ENCODE assay signal across 10 cellular contexts in the genomic region with DNA sequence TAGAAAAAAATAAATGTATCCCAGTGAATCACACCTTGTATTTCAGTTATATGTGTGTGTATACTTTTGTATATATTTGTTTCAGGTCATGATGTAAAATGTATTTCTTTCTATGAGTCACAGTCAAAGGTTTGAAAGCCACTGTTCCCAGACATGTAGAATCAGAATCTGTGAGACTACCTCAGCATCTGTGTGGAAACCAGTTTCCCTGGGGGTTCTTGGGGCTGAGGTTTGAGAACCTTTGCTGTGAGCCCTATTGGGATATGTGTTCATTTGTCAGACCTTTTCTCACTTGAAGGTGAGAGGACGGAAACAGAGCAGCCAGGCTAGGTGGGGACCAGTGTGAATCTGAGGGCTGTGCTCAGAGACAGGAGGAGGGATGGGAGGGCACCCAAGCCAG.
DNase-seq lines count a peak whose midpoint lies in the region; ATAC-seq, FAIRE-seq and TF ChIP-seq lines count a peak whose summit lies in the region.
"Had no signal": no experiment of that assay in that cellular context is flagged by ENCODE, and none has a peak within 500 bp of the region (broad histone marks: within the 10 kb centered on the region; RNA-seq: fewer than 3 reads in every experiment).

No MANE protein-coding gene starts in this region.

- no peak for FAIRE-seq in astrocyte (lab: Jason Lieb, UNC)

- H3K27me3 Mint-ChIP-seq in astrocyte (ENCODE audit: low read depth, unreplicated experiment), result no peaks in the 10 kb centered on the region

- TF ChIP-seq CTCF in astrocyte (IDR thresholded peaks at IDR 0.05; ENCODE audit: insufficient read depth, low read depth, low read length) (no peak), gastrocnemius medialis (IDR thresholded peaks at IDR 0.05 in 4 of 5, conservative IDR thresholded peaks at IDR 0.05 in 1 of 5) (no peak)

- H3K27me3 ChIP-seq in astrocyte (ENCODE audit: insufficient read depth, low read length) (no peaks in the 10 kb centered on the region), gastrocnemius medialis (no peaks in the 10 kb centered on the region)

- H3K4me3 Mint-ChIP-seq in astrocyte (ENCODE audit: unreplicated experiment), result peak overlapping the region; percentile 9

- intact Hi-C loops in gastrocnemius medialis (cut with DNase I; ENCODE audit: low total_unique reads), result no loop called here

- peaks cover 78% of the 10 kb centered on the region for H3K4me1 Mint-ChIP-seq in astrocyte (ENCODE audit: low read depth, unreplicated experiment)

- H3K36me3 Mint-ChIP-seq in astrocyte (ENCODE audit: low read depth, unreplicated experiment), result peaks cover 13% of the 10 kb centered on the region

- H3K36me3 ChIP-seq in astrocyte (ENCODE audit: insufficient read depth, low read length) (no peaks in the 10 kb centered on the region), gastrocnemius medialis (no peaks in the 10 kb centered on the region)

- TF ChIP-seq POLR2A in gastrocnemius medialis (IDR thresholded peaks at IDR 0.05), result no peak

- ATAC-seq in GM18870 (IDR thresholded peaks at IDR 0.05; ENCODE audit: unreplicated experiment), result peak; percentile 83
- ATAC-seq in HG02884 (IDR thresholded peaks at IDR 0.05; ENCODE audit: unreplicated experiment), result peak; percentile 44
- ATAC-seq in gastrocnemius medialis, result no peak
- ATAC-seq: psoas muscle had no signal

- H2AFZ ChIP-seq in astrocyte (ENCODE audit: low read depth, low read length), result no peak overlapping the region

- H3K9me3 ChIP-seq in astrocyte (ENCODE audit: insufficient read depth, low read depth, low read length) (no peaks in the 10 kb centered on the region), gastrocnemius medialis (no peaks in the 10 kb centered on the region)
- H3K9me3 ChIP-seq: psoas muscle had no signal

- peaks cover 9% of the 10 kb centered on the region for H3K79me2 ChIP-seq in astrocyte (ENCODE audit: insufficient read depth, low read length)

- no peaks in the 10 kb centered on the region for H4K20me1 ChIP-seq in astrocyte (ENCODE audit: insufficient read depth, low read length)

- H3K9me3 Mint-ChIP-seq in astrocyte (ENCODE audit: unreplicated experiment), result no peaks in the 10 kb centered on the region

- peak overlapping the region; percentile 74 for H3K9ac ChIP-seq in astrocyte (ENCODE audit: low read length)

- H3K4me3 ChIP-seq in astrocyte (ENCODE audit: insufficient read depth, low read depth, low read length) (no peak overlapping the region), gastrocnemius medialis (no peak overlapping the region)
- H3K4me3 ChIP-seq: psoas muscle had no signal

- DNase-seq in astrocyte (ENCODE audit: low read depth) (peak; percentile 60), gastrocnemius medialis (no peak), dedifferentiated amniotic fluid mesenchymal stem cell (ENCODE audit: extremely low spot score) (no peak), amniotic stem cell (lab: John Stamatoyannopoulos, UW) (no peak), NCI-H1436 (lab: John Stamatoyannopoulos, UW) (no peak)
- DNase-seq in activated effector memory CD4-positive, alpha-beta T cell treated with anti-CD3 and anti-CD28 coated beads, Interleukin-2, amount 50 U/mL, for 16 hours, result no peak
- DNase-seq: psoas muscle had no signal

- H3K27ac ChIP-seq in astrocyte (ENCODE audit: low read depth, low read length), result peak overlapping the region; percentile 96
- peak overlapping the region; percentile 13 to 50 (median 26) for H3K27ac ChIP-seq in gastrocnemius medialis
- H3K27ac ChIP-seq: VCaP had no signal

- H3K27ac Mint-ChIP-seq in astrocyte (ENCODE audit: unreplicated experiment), result peak overlapping the region; percentile 98

- peaks cover 70% of the 10 kb centered on the region for H3K4me1 ChIP-seq in astrocyte (ENCODE audit: insufficient read depth, low read length)
- H3K4me1 ChIP-seq in gastrocnemius medialis, result peaks cover 12 to 16% of the 10 kb centered on the region in 2 donors

- H3K4me2 ChIP-seq in astrocyte (ENCODE audit: low read length), result peak overlapping the region; percentile 79

- in situ Hi-C loops in gastrocnemius medialis (cut with MboI; ENCODE audit: low sequenced_read_pairs in 4 of 4), result no loop called here

Comparison
In these comparisons a context has a peak if more than half of its experiments do, and no peak if none do; other contexts are left out.
1. ATAC-seq: peak in GM18870 (single experiment) and HG02884 (single experiment); none in gastrocnemius medialis (0 of 2).